4 cellular contexts compared by ENCODE assay signal in genomic region chr13:26587251-26587650, GRCh38.
"Had no signal": no experiment of that assay in that cellular context is flagged by ENCODE, and none has a peak within 500 bp of the region (broad histone marks: within the 10 kb centered on the region; RNA-seq: fewer than 3 reads in every experiment).

No MANE protein-coding gene starts in this region.

- DNase-seq: GM23248, GOT3, H7, HFFc6 had no signal
